In genomic region chr12:8544295-8544694, GRCh38 we compare ENCODE assay signal across 8 cellular contexts. TPM values are rescaled to one million over a fixed set of nuclear protein-coding genes. Genes with fewer than 3 reads are reported as not detected.
DNase-seq lines count a peak whose midpoint lies in the region; ATAC-seq, FAIRE-seq and TF ChIP-seq lines count a peak whose summit lies in the region.

No MANE protein-coding gene starts in this region.

- no peak overlapping the region for H2AFZ ChIP-seq in hepatocyte

- CTCF ChIA-PET in CD8-positive, alpha-beta memory T cell (lab: Charles Lee) = interaction anchor here (0.6 to 2.6 kb wide), 46 partner anchors 9 to 512 kb away, joined by 3 to 37 read pairs (median 4); partner anchors contain the start of genes AICDA, M6PR and RIMKLB

- peaks cover 9 to 14% (median 10%) of the 10 kb centered on the region in 3 donors for H3K4me1 Mint-ChIP-seq in CD8-positive, alpha-beta memory T cell
- no peaks in the 10 kb centered on the region for H3K4me1 Mint-ChIP-seq in T-helper 2 cell treated with Interferon-gamma antibody and Interleukin-4, amounts not matched to agents 5 μg/mL and 100 μg/mL, for 36 hours (ENCODE audit: low read depth)

- H3K27me3 ChIP-seq in CD8-positive, alpha-beta memory T cell (ENCODE audit: insufficient read depth, low read length, poor library complexity, severe bottlenecking) = peaks cover 10% of the 10 kb centered on the region
- H3K27me3 ChIP-seq in hepatocyte (no peaks in the 10 kb centered on the region), small intestine (ENCODE audit: control insufficient read depth in 2 of 2, insufficient read depth in 2 of 2, low read length in 2 of 2) (no peaks in the 10 kb centered on the region)

- peak overlapping the region in 6 of 7 donors; percentile 6 to 59 (median 32) for H3K4me3 Mint-ChIP-seq in CD8-positive, alpha-beta memory T cell
- no peak overlapping the region for H3K4me3 Mint-ChIP-seq in T-helper 2 cell treated with Interferon-gamma antibody and Interleukin-4, amounts not matched to agents 5 μg/mL and 100 μg/mL, for 36 hours

- H3K36me3 ChIP-seq in CD8-positive, alpha-beta memory T cell (ENCODE audit: insufficient read depth, low read length) = no peaks in the 10 kb centered on the region
- H3K36me3 ChIP-seq in hepatocyte (replicated peaks; ENCODE audit: insufficient read depth, low read depth) (no peaks in the 10 kb centered on the region), small intestine (ENCODE audit: control insufficient read depth in 2 of 2, insufficient read depth in 2 of 2, low read length in 2 of 2) (no peaks in the 10 kb centered on the region)

- H3K9me2 ChIP-seq in hepatocyte (replicated peaks; ENCODE audit: insufficient read depth) = no peaks in the 10 kb centered on the region

- H3K9me3 Mint-ChIP-seq in CD8-positive, alpha-beta memory T cell = peaks cover 0 to 3% (median 0%) of the 10 kb centered on the region in 5 donors
- H3K9me3 Mint-ChIP-seq in T-helper 2 cell treated with Interferon-gamma antibody and Interleukin-4, amounts not matched to agents 5 μg/mL and 100 μg/mL, for 36 hours = no peaks in the 10 kb centered on the region

- H3K27ac Mint-ChIP-seq in CD8-positive, alpha-beta memory T cell = no peak overlapping the region
- H3K27ac Mint-ChIP-seq in T-helper 2 cell treated with Interferon-gamma antibody and Interleukin-4, amounts not matched to agents 5 μg/mL and 100 μg/mL, for 36 hours = no peak overlapping the region

- no peaks in the 10 kb centered on the region for H4K20me1 ChIP-seq in hepatocyte (ENCODE audit: insufficient read depth, poor library complexity, severe bottlenecking)

- no peak for FAIRE-seq in small intestine (lab: Jason Lieb, UNC)

- H3K27me3 Mint-ChIP-seq in CD8-positive, alpha-beta memory T cell = peaks cover 18 to 32% of the 10 kb centered on the region in 2 donors
- H3K27me3 Mint-ChIP-seq in T-helper 2 cell treated with Interferon-gamma antibody and Interleukin-4, amounts not matched to agents 5 μg/mL and 100 μg/mL, for 36 hours (ENCODE audit: low read depth) = peaks cover 30% of the 10 kb centered on the region

- peak overlapping the region; percentile 61 for H3K4me2 ChIP-seq in hepatocyte

- no peak overlapping the region for H3K4me3 ChIP-seq in CD8-positive, alpha-beta memory T cell (ENCODE audit: low read length)
- no peak overlapping the region for H3K4me3 ChIP-seq in NB4 (ENCODE audit: low read depth, low read length)
- H3K4me3 ChIP-seq in hepatocyte = no peak overlapping the region
- H3K4me3 ChIP-seq in small intestine (ENCODE audit: low read depth in 1 of 2, low read length in 2 of 2) = no peak overlapping the region

- TF ChIP-seq CTCF in NB4 (IDR thresholded peaks at IDR 0.05; ENCODE audit: low read depth, low read length) (peak; percentile 61), hepatocyte (IDR thresholded peaks at IDR 0.05; ENCODE audit: poor library complexity) (peak; percentile 91)

- H3K4me1 ChIP-seq in CD8-positive, alpha-beta memory T cell (ENCODE audit: insufficient read depth, low read length) = no peaks in the 10 kb centered on the region
- no peaks in the 10 kb centered on the region for H3K4me1 ChIP-seq in hepatocyte (ENCODE audit: insufficient read depth)
- no peaks in the 10 kb centered on the region for H3K4me1 ChIP-seq in small intestine (ENCODE audit: control insufficient read depth in 2 of 2, insufficient read depth in 1 of 2, low read depth in 1 of 2, low read length in 1 of 2)

- H3K79me2 ChIP-seq in hepatocyte = no peaks in the 10 kb centered on the region

- WGBS in hepatocyte (ENCODE audit: low lambda C conversion rate, missing lambda C conversion rate) = 2% methylated on average over 3 of the region's 3 CpGs
- 0 to 1% (median 0%) methylated on average over 3 of the region's 3 CpGs for WGBS in small intestine, 3 donors

- peak; percentile 69 for ATAC-seq in GM21515 (IDR thresholded peaks at IDR 0.05; ENCODE audit: unreplicated experiment)
- ATAC-seq in HG03521 (IDR thresholded peaks at IDR 0.05; ENCODE audit: unreplicated experiment) = no peak

- no peak overlapping the region for H3K27ac ChIP-seq in CD8-positive, alpha-beta memory T cell (ENCODE audit: low read depth, low read length)
- H3K27ac ChIP-seq in hepatocyte = no peak overlapping the region
- no peak overlapping the region for H3K27ac ChIP-seq in small intestine (ENCODE audit: low read depth in 1 of 2, low read length in 1 of 2)

- H3K9me3 ChIP-seq in CD8-positive, alpha-beta memory T cell (ENCODE audit: low read length) = no peaks in the 10 kb centered on the region
- H3K9me3 ChIP-seq in hepatocyte (ENCODE audit: low read depth) (no peaks in the 10 kb centered on the region), small intestine (ENCODE audit: control insufficient read depth, low read depth) (no peaks in the 10 kb centered on the region)

- H3K36me3 Mint-ChIP-seq in CD8-positive, alpha-beta memory T cell = no peaks in the 10 kb centered on the region
- H3K36me3 Mint-ChIP-seq in T-helper 2 cell treated with Interferon-gamma antibody and Interleukin-4, amounts not matched to agents 5 μg/mL and 100 μg/mL, for 36 hours (ENCODE audit: low read depth) = no peaks in the 10 kb centered on the region

- no peak for TF ChIP-seq POLR2A in NB4 (IDR thresholded peaks at IDR 0.05; ENCODE audit: extremely low read depth, insufficient read length)

- DNase-seq in CD8-positive, alpha-beta memory T cell = peak; percentile 56 to 82 (median 62)
- DNase-seq in NB4 (ENCODE audit: low read depth) (peak; percentile 81), amygdala (lab: John Stamatoyannopoulos, UW) (peak in 44 of 56 donors; percentile 1 to 73 (median 28)), hepatocyte (ENCODE audit: low spot score) (peak; percentile 83), small intestine (peak; percentile 72)
- DNase-seq in T-helper 2 cell treated with Interferon-gamma antibody and Interleukin-4, amounts not matched to agents 5 μg/mL and 100 μg/mL, for 36 hours (ENCODE audit: low spot score) = peak; percentile 44

- POLR2A ChIA-PET in CD8-positive, alpha-beta memory T cell (lab: Charles Lee) = interaction anchor here (0.6 to 1.2 kb wide), 2 partner anchors 71 to 100 kb away, joined by 3 read pairs; no protein-coding TSS in a partner anchor

RNA-seq across cellular contexts. Expression of gene CLEC4E, which starts 3.6 kb away (rescaled TPM):
- not detected for total RNA-seq in CD8-positive, alpha-beta memory T cell
- polyA plus RNA-seq in CD8-positive, alpha-beta memory T cell = not detected
- not detected in 2 replicates for total RNA-seq in hepatocyte
- polyA plus RNA-seq in hepatocyte (not detected in 2 replicates), small intestine (1 to 10 TPM in 1 of 3 donors, under 1 TPM in 1, not detected in 1; 0.45 to 3.0 TPM)

RNA-seq across cellular contexts. Expression of gene CLEC4D, which starts 31.0 kb away (rescaled TPM):
- not detected for total RNA-seq in CD8-positive, alpha-beta memory T cell
- polyA plus RNA-seq in CD8-positive, alpha-beta memory T cell = not detected
- 0.10 TPM in 1 of 2 replicates, not detected in the other for total RNA-seq in hepatocyte
- not detected in 2 replicates for polyA plus RNA-seq in hepatocyte
- polyA plus RNA-seq in small intestine = under 1 TPM in 1 of 3 donors, not detected in 2; 0.07 TPM

Comparison
In these comparisons a context has a peak if more than half of its experiments do, and no peak if none do; other contexts are left out.
1. DNase-seq: peak in every context shown above with its lines; median percentile 83 in hepatocyte; 81 in NB4; 72 in small intestine; 62 in CD8-positive, alpha-beta memory T cell; 44 in T-helper 2 cell treated with Interferon-gamma antibody and Interleukin-4, amounts not matched to agents 5 μg/mL and 100 μg/mL, for 36 hours; 28 in amygdala.